Comparison of ENCODE assay signal across 8 cellular contexts in genomic region chr6:16286151-16286522, GRCh38. TPM values are rescaled to one million over a fixed set of nuclear protein-coding genes. Genes with fewer than 3 reads are reported as not detected.
DNase-seq lines count a peak whose midpoint lies in the region; ATAC-seq and TF ChIP-seq lines count a peak whose summit lies in the region.

No MANE protein-coding gene starts in this region.

- no peak for ATAC-seq in HG03025 (IDR thresholded peaks at IDR 0.05; ENCODE audit: low FRiP score, unreplicated experiment)

- no peaks in the 10 kb centered on the region for H3K9me2 ChIP-seq in SK-N-SH

- no peak overlapping the region for H3K4me2 ChIP-seq in SK-N-SH

- POLR2A ChIA-PET in SK-N-SH (lab: Yijun Ruan, JAX): no interaction called here

- H3K4me3 ChIP-seq in AG09309 (ENCODE audit: control insufficient read depth, low read depth, low read length) (no peak overlapping the region), SK-N-SH (ENCODE audit: low read depth in 2 of 2, low read length in 1 of 2) (peak overlapping the region in 1 of 2 experiments; percentile 33; a peak in 1 of 4 replicates), ovary (no peak overlapping the region)

- H3K79me2 ChIP-seq in SK-N-SH (ENCODE audit: insufficient read depth): no peaks in the 10 kb centered on the region

- DNase-seq in AG09309 (ENCODE audit: low read depth): no peak
- DNase-seq in GM13977 (ENCODE audit: low spot score): peak; percentile 72
- peak; percentile 72 for DNase-seq in SK-N-SH
- DNase-seq in fibroblast of peridontal ligament (ENCODE audit: extremely low read depth): peak; percentile 16
- DNase-seq in ovary: peak in 1 of 5 donors; percentile 37
- DNase-seq in UCSD-AML1 (lab: John Stamatoyannopoulos, UW; ENCODE audit: unreplicated experiment): no peak
- DNase-seq in GOT3 (lab: John Stamatoyannopoulos, UW): no peak

- 83% methylated on average over 14 of the region's 15 CpGs for WGBS in SK-N-SH (ENCODE audit: low lambda C conversion rate)
- WGBS in ovary, 3 donors: 58 to 68% (median 64%) methylated on average over 15 of the region's 15 CpGs

- H3K4me1 ChIP-seq in SK-N-SH (ENCODE audit: control insufficient read depth in 1 of 2, insufficient read depth in 2 of 2, low read depth in 1 of 2, low read length in 1 of 2) (no peaks in the 10 kb centered on the region), ovary (ENCODE audit: insufficient read depth) (no peaks in the 10 kb centered on the region)

- H3K27me3 ChIP-seq in SK-N-SH (ENCODE audit: insufficient read depth) (no peaks in the 10 kb centered on the region), ovary (no peaks in the 10 kb centered on the region)

- in situ Hi-C loops in GM13977 (cut with MboI; ENCODE audit: low pct_unique_long_range_greater_than_20kb, low sequenced_read_pairs, unreplicated experiment): no loop called here

- intact Hi-C loops in ovary (cut with DNase I): no loop called here

- no peak overlapping the region for H3K27ac ChIP-seq in SK-N-SH (ENCODE audit: low read depth in 2 of 2, low read length in 1 of 2)
- H3K27ac ChIP-seq in ovary: no peak overlapping the region

- CTCF ChIA-PET in SK-N-SH (lab: Yijun Ruan, JAX): interaction anchor here (0.7 to 1.7 kb wide), 15 partner anchors 10 to 485 kb away, joined by 3 to 8 read pairs (median 3); no protein-coding TSS in a partner anchor

- peak; percentile 95 for TF ChIP-seq CTCF in AG09309 (IDR thresholded peaks at IDR 0.05; ENCODE audit: control insufficient read depth, insufficient read depth, low read depth, low read length, missing control alignments)
- TF ChIP-seq CTCF in GM13977 (IDR thresholded peaks at IDR 0.05; ENCODE audit: extremely low read depth, insufficient read depth, missing control alignments): peak; percentile 94
- peak; percentile 59 for TF ChIP-seq CTCF in SK-N-SH (IDR thresholded peaks at IDR 0.05)
- peak in 2 of 3 donors; percentile 9 to 12 for TF ChIP-seq CTCF in ovary (IDR thresholded peaks at IDR 0.05)

- H3K36me3 ChIP-seq in SK-N-SH (replicated peaks in 1 of 2; ENCODE audit: control insufficient read depth in 1 of 2, insufficient read depth in 2 of 2, low read length in 1 of 2) (no peaks in the 10 kb centered on the region), ovary (no peaks in the 10 kb centered on the region)

- TF ChIP-seq RAD21 in SK-N-SH (IDR thresholded peaks at IDR 0.05; ENCODE audit: low read length): peak; percentile 56

- no peak overlapping the region for H3K9ac ChIP-seq in SK-N-SH

- TF ChIP-seq EP300 in SK-N-SH (IDR thresholded peaks at IDR 0.05; ENCODE audit: borderline replicate concordance in 1 of 2, low read depth in 1 of 2, low read length in 1 of 2) (no peak), ovary (IDR thresholded peaks at IDR 0.05) (no peak)

- H4K20me1 ChIP-seq in SK-N-SH (ENCODE audit: insufficient read depth): no peaks in the 10 kb centered on the region

- TF ChIP-seq POLR2A in ovary (IDR thresholded peaks at IDR 0.05): no peak

- H3F3A ChIP-seq in SK-N-SH (replicated peaks; ENCODE audit: insufficient read depth): no peaks in the 10 kb centered on the region

- no peak overlapping the region for H2AFZ ChIP-seq in SK-N-SH (ENCODE audit: low read depth)

- no peaks in the 10 kb centered on the region for H3K9me3 ChIP-seq in SK-N-SH
- H3K9me3 ChIP-seq in ovary: no peaks in the 10 kb centered on the region

TF ChIP-seq in SK-N-SH, 30 proteins besides CTCF, POLR2A, EP300 and RAD21:
- no peak for TF ChIP-seq GABPA (IDR thresholded peaks at IDR 0.05; ENCODE audit: low read depth)
- no peak for TF ChIP-seq YY1 (IDR thresholded peaks at IDR 0.05; ENCODE audit: low read depth)
- TF ChIP-seq JUND (IDR thresholded peaks at IDR 0.05): no peak
- TF ChIP-seq GATA2 (CRISPR knock-in tag; IDR thresholded peaks at IDR 0.05): no peak
- TF ChIP-seq EZH2phosphoT487 (IDR thresholded peaks at IDR 0.05; ENCODE audit: borderline replicate concordance, low read depth): no peak
- TF ChIP-seq RCOR1 (IDR thresholded peaks at IDR 0.05; ENCODE audit: low read length): no peak
- no peak for TF ChIP-seq USF1 (IDR thresholded peaks at IDR 0.05; ENCODE audit: borderline replicate concordance, low read depth)
- TF ChIP-seq POLR2AphosphoS5 (IDR thresholded peaks at IDR 0.05; ENCODE audit: low read depth, low read length): no peak
- TF ChIP-seq MAX (IDR thresholded peaks at IDR 0.05; ENCODE audit: low read depth): no peak
- TF ChIP-seq TAF1 (IDR thresholded peaks at IDR 0.05; ENCODE audit: borderline replicate concordance, low read depth, low read length): no peak
- TF ChIP-seq ZBTB33 (IDR thresholded peaks at IDR 0.05; ENCODE audit: borderline replicate concordance, low read depth): no peak
- no peak for TF ChIP-seq NRF1 (IDR thresholded peaks at IDR 0.05; ENCODE audit: low read depth, low read length)
- TF ChIP-seq CHD2 (IDR thresholded peaks at IDR 0.05; ENCODE audit: low read length, partially characterized antibody): no peak
- no peak for TF ChIP-seq FOSL2 (IDR thresholded peaks at IDR 0.05; ENCODE audit: borderline replicate concordance, low read depth)
- no peak for TF ChIP-seq PBX3 (IDR thresholded peaks at IDR 0.05)
- TF ChIP-seq IRF3 (IDR thresholded peaks at IDR 0.05; ENCODE audit: low read depth, low read length): no peak
- no peak for TF ChIP-seq FOXM1 (IDR thresholded peaks at IDR 0.05; ENCODE audit: low read depth)
- no peak for TF ChIP-seq RXRA (IDR thresholded peaks at IDR 0.05; ENCODE audit: borderline replicate concordance, low read depth)

RNA-seq across cellular contexts. Expression of gene GMPR, which starts 47.8 kb away (rescaled TPM):
- polyA plus RNA-seq in SK-N-SH (2012; rRNA removed): 18.4 and 21.0 TPM in 2 replicates
- 19.0 and 21.2 TPM in 2 replicates for polyA plus RNA-seq in SK-N-SH (2012; cell fraction: cytosol; rRNA removed)
- polyA plus RNA-seq in SK-N-SH (2012; cell fraction: nucleus; rRNA removed): 11.0 and 12.5 TPM in 2 replicates
- 10 to 100 TPM; 18.6 to 49.4 (median 35.1) TPM for total RNA-seq in ovary
- polyA plus RNA-seq in ovary: 10 to 100 TPM; 32.5 to 50.2 TPM

Comparison
In these comparisons a context has a peak if more than half of its experiments do, and no peak if none do; other contexts are left out.
1. DNase-seq: peak in GM13977 (single experiment), SK-N-SH (single experiment) and fibroblast of peridontal ligament (single experiment); none in AG09309 (single experiment), UCSD-AML1 (single experiment) and GOT3 (single experiment).
2. CTCF ChIP-seq: peak in every context shown above with its lines; median percentile 95 in AG09309; 94 in GM13977; 59 in SK-N-SH; 10 in ovary.